Comparison of ENCODE assay signal across 20 cellular contexts in genomic region chr6:43842964-43843645, GRCh38.
"Had no signal": no experiment of that assay in that cellular context is flagged by ENCODE, and none has a peak within 500 bp of the region (broad histone marks: within the 10 kb centered on the region; RNA-seq: fewer than 3 reads in every experiment).

No MANE protein-coding gene starts in this region.

- H3K36me3 ChIP-seq: tibial nerve had no signal

- H3K9me3 ChIP-seq: tibial nerve had no signal

- DNase-seq: activated CD4-positive, alpha-beta T cell treated with anti-CD3 and anti-CD28 coated beads, Interleukin-2, amount 50 U/mL, for 1 hour; activated CD4-positive, CD25-positive, alpha-beta regulatory T cell treated with anti-CD3 and anti-CD28 coated beads, Interleukin-2, amount 50 U/mL, for 72 hours; activated CD8-positive, alpha-beta memory T cell treated with anti-CD3 and anti-CD28 coated beads, Interleukin-2, amount 50 U/mL, for 4 hours; activated effector memory CD4-positive, alpha-beta T cell treated with anti-CD3 and anti-CD28 coated beads, Interleukin-2, amount 50 U/mL, for 16 hours; activated T-cell treated with anti-CD3 and anti-CD28 coated beads, Interleukin-2, amount 50 U/mL, for 48 hours; caudate nucleus; dorsolateral prefrontal cortex; hippocampal formation; left cardiac atrium; occipital lobe; posterior cingulate gyrus; retina; stimulated activated CD4-positive, alpha-beta T cell treated with anti-CD3 and anti-CD28 coated beads, Interleukin-2, amount 100 ng/mL, for 24 hours; stimulated activated naive CD4-positive, alpha-beta T cell treated with Interleukin-2 at 50 U/mL for 16 hours; substantia nigra; T1000 had no signal

- H3K27me3 ChIP-seq: dorsolateral prefrontal cortex, tibial nerve had no signal

- H3K27ac ChIP-seq: dorsolateral prefrontal cortex, tibial nerve, VCaP had no signal

- FAIRE-seq: islet of Langerhans had no signal

- H3K4me3 ChIP-seq: dorsolateral prefrontal cortex, lung, tibial nerve had no signal

- ATAC-seq: left cardiac atrium had no signal
